Comparison of ENCODE assay signal across 23 cellular contexts in the genomic region with DNA sequence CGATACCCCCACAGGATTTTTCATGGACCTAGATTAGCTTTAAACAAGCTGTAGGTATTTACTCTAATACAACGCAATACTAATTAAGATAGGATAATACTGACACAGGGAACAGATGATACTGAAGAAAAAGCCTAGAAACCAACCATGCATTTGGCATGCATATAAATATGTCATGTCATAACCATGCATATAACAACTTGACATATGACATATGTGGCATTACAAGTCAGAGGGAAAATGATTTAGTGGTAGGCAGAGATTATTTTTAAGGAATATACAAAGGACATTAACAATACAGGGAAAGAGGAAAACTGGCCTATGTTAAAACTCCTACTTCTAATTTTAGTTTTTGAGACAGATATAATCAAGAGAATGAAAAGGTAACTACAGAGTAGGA. TPM values are rescaled to one million over a fixed set of nuclear protein-coding genes. Genes with fewer than 3 reads are reported as not detected.
DNase-seq lines count a peak whose midpoint lies in the region; ATAC-seq, FAIRE-seq and TF ChIP-seq lines count a peak whose summit lies in the region.
"Had no signal": no experiment of that assay in that cellular context is flagged by ENCODE, and none has a peak within 500 bp of the region (broad histone marks: within the 10 kb centered on the region; RNA-seq: fewer than 3 reads in every experiment).

No MANE protein-coding gene starts in this region.

- no peak for ATAC-seq in A549
- no peak for ATAC-seq in stimulated activated memory B cell treated with anti-CD40 and anti-IgM and Interleukin-4, amounts not matched to agents 10 μg/mL and 1 μg/mL and 100 μg/mL, for 72 hours
- ATAC-seq: GM12878 had no signal

- H3K4me3 ChIP-seq in A549, result no peak overlapping the region
- no peak overlapping the region for H3K4me3 ChIP-seq in neural cell (ENCODE audit: low read length)
- H3K4me3 ChIP-seq: BLaER1, GM12878 had no signal

- H3K9me3 Mint-ChIP-seq in stimulated activated memory B cell treated with anti-CD40 and anti-IgM and Interleukin-4, amounts not matched to agents 10 μg/mL and 1 μg/mL and 100 μg/mL, for 72 hours, result no peaks in the 10 kb centered on the region
- H3K9me3 Mint-ChIP-seq: CD4-positive, alpha-beta memory T cell; CD8-positive, alpha-beta memory T cell had no signal

- no peaks in the 10 kb centered on the region for H3K4me1 Mint-ChIP-seq in stimulated activated memory B cell treated with anti-CD40 and anti-IgM and Interleukin-4, amounts not matched to agents 10 μg/mL and 1 μg/mL and 100 μg/mL, for 72 hours
- H3K4me1 Mint-ChIP-seq: CD14-positive monocyte; CD4-positive, alpha-beta memory T cell; CD4-positive, CD25-positive, alpha-beta regulatory T cell; CD8-positive, alpha-beta memory T cell had no signal

- H3K27ac Mint-ChIP-seq in stimulated activated memory B cell treated with anti-CD40 and anti-IgM and Interleukin-4, amounts not matched to agents 10 μg/mL and 1 μg/mL and 100 μg/mL, for 72 hours, result no peak overlapping the region
- H3K27ac Mint-ChIP-seq: CD14-positive monocyte; CD4-positive, alpha-beta memory T cell; CD4-positive, CD25-positive, alpha-beta regulatory T cell; CD8-positive, alpha-beta memory T cell had no signal

- H3F3A ChIP-seq in neural cell (ENCODE audit: insufficient read depth, low read length, poor library complexity, severe bottlenecking), result no peaks in the 10 kb centered on the region

- H3K36me3 Mint-ChIP-seq in stimulated activated memory B cell treated with anti-CD40 and anti-IgM and Interleukin-4, amounts not matched to agents 10 μg/mL and 1 μg/mL and 100 μg/mL, for 72 hours, result no peaks in the 10 kb centered on the region
- H3K36me3 Mint-ChIP-seq: CD14-positive monocyte; CD4-positive, alpha-beta memory T cell; CD4-positive, CD25-positive, alpha-beta regulatory T cell had no signal

- no peak overlapping the region for H3K9ac ChIP-seq in neural cell (ENCODE audit: low read length)
- H3K9ac ChIP-seq: BLaER1 had no signal

- no peaks in the 10 kb centered on the region for H3K27me3 ChIP-seq in neural cell (ENCODE audit: insufficient read depth, low read depth, low read length)
- H3K27me3 ChIP-seq: BLaER1 had no signal

- TF ChIP-seq RAD21 in A549 (conservative IDR thresholded peaks at IDR 0.05 in 1 of 2, IDR thresholded peaks at IDR 0.05 in 1 of 2), result no peak
- no peak for TF ChIP-seq RAD21 in neural cell (conservative IDR thresholded peaks at IDR 0.05)

- TF ChIP-seq CTCF in A549 (IDR thresholded peaks at IDR 0.05) (no peak), neural cell (IDR thresholded peaks at IDR 0.05; ENCODE audit: poor library complexity, severe bottlenecking) (no peak)

- DNase-seq in A549 (ENCODE audit: low read depth in 1 of 2, low spot score in 1 of 2), result no peak
- DNase-seq in GM12892 (ENCODE audit: insufficient read length), result no peak
- no peak for DNase-seq in DMS153 treated with DMSO at 0.1 percent for 48 hours (lab: John Stamatoyannopoulos, UW; ENCODE audit: unreplicated experiment)
- DNase-seq: ACHN; BE2C; C1 segment of cervical spinal cord; CD4-positive, alpha-beta memory T cell; CD4-positive, CD25-positive, alpha-beta regulatory T cell; CD8-positive, alpha-beta memory T cell; COR-L47; DMS53; DMS79; DND-41; EL; GDM1 had no signal

- no peaks in the 10 kb centered on the region for H3K9me3 ChIP-seq in A549
- H3K9me3 ChIP-seq in neural cell (ENCODE audit: low read length), result no peaks in the 10 kb centered on the region
- H3K9me3 ChIP-seq: BE2C, BLaER1 had no signal

- H3K36me3 ChIP-seq in neural cell (ENCODE audit: insufficient read depth, low read length), result no peaks in the 10 kb centered on the region
- H3K36me3 ChIP-seq: BE2C, BLaER1 had no signal

- H3K27me3 Mint-ChIP-seq in stimulated activated memory B cell treated with anti-CD40 and anti-IgM and Interleukin-4, amounts not matched to agents 10 μg/mL and 1 μg/mL and 100 μg/mL, for 72 hours, result no peaks in the 10 kb centered on the region
- H3K27me3 Mint-ChIP-seq: CD4-positive, alpha-beta memory T cell; CD4-positive, CD25-positive, alpha-beta regulatory T cell had no signal

- POLR2A ChIA-PET in A549 (lab: Yijun Ruan, JAX), result no interaction called here

- no peak overlapping the region for H3K4me3 Mint-ChIP-seq in stimulated activated memory B cell treated with anti-CD40 and anti-IgM and Interleukin-4, amounts not matched to agents 10 μg/mL and 1 μg/mL and 100 μg/mL, for 72 hours
- H3K4me3 Mint-ChIP-seq: CD14-positive monocyte; CD4-positive, alpha-beta memory T cell; CD4-positive, CD25-positive, alpha-beta regulatory T cell; CD8-positive, alpha-beta memory T cell had no signal

- H2AFZ ChIP-seq in neural cell (ENCODE audit: low read depth, low read length), result no peak overlapping the region

- FAIRE-seq in A549 (lab: Jason Lieb, UNC) (peak; percentile 32), GM12892 (lab: Jason Lieb, UNC) (peak; percentile 9)
- FAIRE-seq: GM12878, GM19239 had no signal

- no peaks in the 10 kb centered on the region for H4K20me1 ChIP-seq in neural cell (ENCODE audit: insufficient read depth)
- H4K20me1 ChIP-seq: BLaER1 had no signal

- H3K79me2 ChIP-seq in neural cell (replicated peaks; ENCODE audit: insufficient read depth, low read length), result no peaks in the 10 kb centered on the region

- 83% methylated on average over 2 of the region's 2 CpGs for WGBS in A549 (ENCODE audit: missing lambda C conversion rate)

- H3K4me2 ChIP-seq in A549 (no peak overlapping the region), neural cell (ENCODE audit: low read length) (peak overlapping the region; percentile 20)
- H3K4me2 ChIP-seq: BLaER1 had no signal

- H3K27ac ChIP-seq in A549 (no peak overlapping the region), neural cell (ENCODE audit: low read length) (no peak overlapping the region)
- H3K27ac ChIP-seq: 22Rv1, BLaER1 had no signal

- CTCF ChIA-PET in A549 (lab: Yijun Ruan, JAX), result interaction anchor here (1.7 kb wide), 1 partner anchor 13 kb away, joined by 3 read pairs; no protein-coding TSS in a partner anchor

- no peak for TF ChIP-seq EP300 in A549 (IDR thresholded peaks at IDR 0.05)
- TF ChIP-seq EP300 in neural cell (conservative IDR thresholded peaks at IDR 0.05; ENCODE audit: poor library complexity, severe bottlenecking), result peak; percentile 88

- H3K4me1 ChIP-seq in A549, result no peaks in the 10 kb centered on the region
- H3K4me1 ChIP-seq: BE2C, BLaER1 had no signal

- no peak for TF ChIP-seq POLR2A in A549 (IDR thresholded peaks at IDR 0.05; ENCODE audit: low read length)
- TF ChIP-seq POLR2A in GM12892 (IDR thresholded peaks at IDR 0.05; ENCODE audit: low read depth, low read length), result no peak

- no peaks in the 10 kb centered on the region for H3K9me2 ChIP-seq in neural cell (ENCODE audit: insufficient read depth, low read length)

TF ChIP-seq in A549, 52 proteins besides CTCF, POLR2A, EP300 and RAD21 (continues in another document):
- no peak for TF ChIP-seq ZNF302 (CRISPR knock-in tag; IDR thresholded peaks at IDR 0.05)
- TF ChIP-seq SREBF2 (IDR thresholded peaks at IDR 0.05), result no peak
- no peak for TF ChIP-seq NFE2L2 (conservative IDR thresholded peaks at IDR 0.05; ENCODE audit: low read length)
- no peak for TF ChIP-seq NPAS2 (CRISPR knock-in tag; IDR thresholded peaks at IDR 0.05; ENCODE audit: borderline replicate concordance)
- TF ChIP-seq, protein P1, sequence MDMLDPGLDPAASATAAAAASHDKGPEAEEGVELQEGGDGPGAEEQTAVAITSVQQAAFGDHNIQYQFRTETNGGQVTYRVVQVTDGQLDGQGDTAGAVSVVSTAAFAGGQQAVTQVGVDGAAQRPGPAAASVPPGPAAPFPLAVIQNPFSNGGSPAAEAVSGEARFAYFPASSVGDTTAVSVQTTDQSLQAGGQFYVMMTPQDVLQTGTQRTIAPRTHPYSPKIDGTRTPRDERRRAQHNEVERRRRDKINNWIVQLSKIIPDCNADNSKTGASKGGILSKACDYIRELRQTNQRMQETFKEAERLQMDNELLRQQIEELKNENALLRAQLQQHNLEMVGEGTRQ (IDR thresholded peaks at IDR 0.05), result no peak
- TF ChIP-seq ZC3H11A (IDR thresholded peaks at IDR 0.05), result no peak
- no peak for TF ChIP-seq POLR2AphosphoS2 (conservative IDR thresholded peaks at IDR 0.05; ENCODE audit: low read length)

TF ChIP-seq in neural cell, 6 proteins besides CTCF, POLR2A, EP300 and RAD21:
- TF ChIP-seq SMC3 (conservative IDR thresholded peaks at IDR 0.05; ENCODE audit: poor library complexity) (no peak), POLR2AphosphoS5 (IDR thresholded peaks at IDR 0.05) (peak; percentile 58), MXI1 (conservative IDR thresholded peaks at IDR 0.05; ENCODE audit: poor library complexity, severe bottlenecking) (no peak)

RNA-seq across cellular contexts. Expression of a gene that starts 27.9 kb away (rescaled TPM):
- polyA plus RNA-seq in A549 (2011; rRNA removed) (6.9 and 7.0 TPM in 2 replicates), A549 (2017; fragmentation: RNase III; extraction: RNeasy Plus Mini Kit Qiagen cat#74134 plus additional on column Dnase treatment) (2.6 to 3.7 TPM (median 3.6 TPM) in 3 replicates), neural cell (2.1 TPM in 2 replicates)
- polyA plus RNA-seq in A549 (2012; cell fraction: cytosol; rRNA removed), result 0.79 and 1.4 TPM in 2 replicates
- 1.5 and 2.0 TPM in 2 replicates for polyA plus RNA-seq in A549 (2012; cell fraction: nucleus; rRNA removed)
- polyA minus RNA-seq in A549 (2011; rRNA and poly(A)+ RNA removed), result 15.9 and 20.3 TPM in 2 replicates
- 8.3 TPM for polyA plus RNA-seq in GM12892 (2012; ENCODE audit: missing spikeins)
- 2.2 and 2.8 TPM in 2 replicates for polyA minus RNA-seq in neural cell

RNA-seq across cellular contexts. Expression of a gene that starts 32.2 kb away (rescaled TPM):
- not detected in 2 replicates for polyA plus RNA-seq in A549 (2011; rRNA removed)
- polyA plus RNA-seq in A549 (2012; cell fraction: cytosol; rRNA removed), result not detected in 2 replicates
- polyA plus RNA-seq in A549 (2012; cell fraction: nucleus; rRNA removed), result not detected in 2 replicates
- polyA plus RNA-seq in A549 (2017; fragmentation: RNase III; extraction: RNeasy Plus Mini Kit Qiagen cat#74134 plus additional on column Dnase treatment), result not detected in 3 replicates
- polyA minus RNA-seq in A549 (2011; rRNA and poly(A)+ RNA removed), result not detected in 2 replicates
- polyA plus RNA-seq in GM12892 (2012; ENCODE audit: missing spikeins), result 0.85 TPM
- not detected in 2 replicates for polyA plus RNA-seq in neural cell
- polyA minus RNA-seq in neural cell, result not detected in 2 replicates
- polyA plus RNA-seq: AG04450; CD14-positive monocyte; CD4-positive, alpha-beta memory T cell; CD4-positive, CD25-positive, alpha-beta regulatory T cell; CD8-positive, alpha-beta memory T cell had no signal
